Comparison of ENCODE assay signal across 9 cellular contexts in the genomic region with DNA sequence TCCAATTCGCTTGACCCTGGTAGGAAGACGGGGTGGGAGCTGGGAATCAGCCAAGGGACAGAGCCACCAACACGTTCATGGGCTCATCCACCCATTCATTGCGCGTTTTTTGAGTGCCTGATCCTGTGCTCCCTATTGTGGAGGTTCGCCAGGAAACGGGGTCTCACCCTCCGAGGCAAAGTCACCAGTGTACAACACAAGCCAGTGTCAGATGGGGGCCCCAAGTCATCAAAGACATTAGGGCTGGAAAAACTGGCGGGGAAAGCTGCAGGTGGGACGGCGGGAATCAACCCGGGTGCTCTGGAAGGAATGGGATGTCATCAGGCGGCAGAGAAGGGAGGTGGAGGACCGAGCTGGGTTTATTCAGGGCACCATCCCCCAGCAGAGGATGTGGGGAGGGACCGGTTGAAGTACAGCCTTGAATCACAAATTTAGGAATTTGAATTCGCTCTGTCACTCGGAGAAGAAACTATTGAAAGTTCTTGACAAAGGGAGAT. TPM values are rescaled to one million over a fixed set of nuclear protein-coding genes. Genes with fewer than 3 reads are reported as not detected.
DNase-seq lines count a peak whose midpoint lies in the region; ATAC-seq and TF ChIP-seq lines count a peak whose summit lies in the region.
"Had no signal": no experiment of that assay in that cellular context is flagged by ENCODE, and none has a peak within 500 bp of the region (broad histone marks: within the 10 kb centered on the region; RNA-seq: fewer than 3 reads in every experiment).

No MANE protein-coding gene starts in this region.

- peaks cover 18% of the 10 kb centered on the region for H3K4me1 Mint-ChIP-seq in activated naive CD8-positive, alpha-beta T cell treated with anti-CD3 and anti-CD28 coated beads, Interleukin-2, amount 10 ng/mL, durations not matched to agents 7 days and 5 days

- in situ Hi-C loops in gastrocnemius medialis (cut with MboI; ENCODE audit: low sequenced_read_pairs in 4 of 4), result no loop called here

- no peak overlapping the region for H3K27ac Mint-ChIP-seq in activated naive CD8-positive, alpha-beta T cell treated with anti-CD3 and anti-CD28 coated beads, Interleukin-2, amount 10 ng/mL, durations not matched to agents 7 days and 5 days

- H3K4me3 ChIP-seq in GM12875 (ENCODE audit: low read depth, low read length) (peak overlapping the region; percentile 86), iPS DF 6.9 (ENCODE audit: low read length) (peak overlapping the region; percentile 77; the same call in 1 of the 2 replicates), gastrocnemius medialis (peak overlapping the region; percentile 57 to 74 (median 68))

- H3K27me3 ChIP-seq in iPS DF 6.9 (ENCODE audit: control insufficient read depth, insufficient read depth, low read length) (peaks cover 8% of the 10 kb centered on the region; the same call in 1 of the 2 replicates), gastrocnemius medialis (peaks cover 16 to 33% (median 18%) of the 10 kb centered on the region in 3 donors)

- intact Hi-C loops in gastrocnemius medialis (cut with DNase I; ENCODE audit: low total_unique reads), result loop anchor here (5.0 to 10.0 kb wide), 3 partner anchors 48 to 561 kb away; a partner anchor contains a TSS
- intact Hi-C loops in posterior vena cava (cut with DNase I), result no loop called here

- DNase-seq in activated naive CD8-positive, alpha-beta T cell treated with anti-CD3 and anti-CD28 coated beads, Interleukin-2, amount 10 ng/mL, durations not matched to agents 7 days and 5 days, result no peak
- DNase-seq in iPS DF 6.9 (ENCODE audit: low read depth, low spot score) (no peak), gastrocnemius medialis (no peak), NCI-H526 treated with DMSO at 0.1 percent for 48 hours (lab: John Stamatoyannopoulos, UW) (no peak), posterior vena cava (ENCODE audit: low spot score) (no peak), COLO668 (lab: John Stamatoyannopoulos, UW; ENCODE audit: unreplicated experiment) (no peak), NCI-H82 (lab: John Stamatoyannopoulos, UW) (no peak)
- DNase-seq: NCI-H524 treated with DMSO at 0.1 percent for 48 hours had no signal

- TF ChIP-seq POLR2A in gastrocnemius medialis (IDR thresholded peaks at IDR 0.05), result no peak

- H3K36me3 ChIP-seq in iPS DF 6.9 (ENCODE audit: control insufficient read depth, insufficient read depth, low read length) (no peaks in the 10 kb centered on the region), gastrocnemius medialis (no peaks in the 10 kb centered on the region)

- no peak for TF ChIP-seq CTCF in GM12875 (IDR thresholded peaks at IDR 0.05; ENCODE audit: borderline replicate concordance, insufficient read depth, low read depth, low read length)
- TF ChIP-seq CTCF in gastrocnemius medialis (IDR thresholded peaks at IDR 0.05 in 4 of 5, conservative IDR thresholded peaks at IDR 0.05 in 1 of 5), result no peak

- H3K9me3 ChIP-seq in iPS DF 6.9 (ENCODE audit: control insufficient read depth, insufficient read depth, low read length) (no peaks in the 10 kb centered on the region), gastrocnemius medialis (peaks cover 0 to under 1% (median under 1%) of the 10 kb centered on the region in 3 donors)

- no peaks in the 10 kb centered on the region for H3K4me1 ChIP-seq in iPS DF 6.9 (ENCODE audit: control insufficient read depth, insufficient read depth, low read length)
- no peaks in the 10 kb centered on the region for H3K4me1 ChIP-seq in gastrocnemius medialis

- H3K9me3 Mint-ChIP-seq in activated naive CD8-positive, alpha-beta T cell treated with anti-CD3 and anti-CD28 coated beads, Interleukin-2, amount 10 ng/mL, durations not matched to agents 7 days and 5 days, result peaks cover 2% of the 10 kb centered on the region

- H3K27me3 Mint-ChIP-seq in activated naive CD8-positive, alpha-beta T cell treated with anti-CD3 and anti-CD28 coated beads, Interleukin-2, amount 10 ng/mL, durations not matched to agents 7 days and 5 days, result peaks cover 52% of the 10 kb centered on the region

- peaks cover 2% of the 10 kb centered on the region for H3K36me3 Mint-ChIP-seq in activated naive CD8-positive, alpha-beta T cell treated with anti-CD3 and anti-CD28 coated beads, Interleukin-2, amount 10 ng/mL, durations not matched to agents 7 days and 5 days

- no CpG with 5 or more reads among the region's 17 CpGs for WGBS in iPS DF 6.9 (ENCODE audit: insufficient coverage, insufficient read length)

- POLR2A ChIA-PET in activated naive CD8-positive, alpha-beta T cell treated with anti-CD3 and anti-CD28 coated beads, Interleukin-2, amount 10 ng/mL, durations not matched to agents 7 days and 5 days (lab: Charles Lee), result interaction anchor here (0.5 kb wide), 1 partner anchor 68 kb away, joined by 5 read pairs; no protein-coding TSS in a partner anchor

- peak overlapping the region; percentile 33 for H3K4me3 Mint-ChIP-seq in activated naive CD8-positive, alpha-beta T cell treated with anti-CD3 and anti-CD28 coated beads, Interleukin-2, amount 10 ng/mL, durations not matched to agents 7 days and 5 days

- ATAC-seq in activated naive CD8-positive, alpha-beta T cell treated with anti-CD3 and anti-CD28 coated beads, Interleukin-2, amount 10 ng/mL, durations not matched to agents 7 days and 5 days (ENCODE audit: low read depth), result no peak
- no peak for ATAC-seq in gastrocnemius medialis

- H3K27ac ChIP-seq in iPS DF 6.9 (ENCODE audit: low read length), result no peak overlapping the region
- peak overlapping the region; percentile 72 to 86 (median 84) for H3K27ac ChIP-seq in gastrocnemius medialis

RNA-seq across cellular contexts. Expression of a gene that starts 0.7 kb away (rescaled TPM):
- total RNA-seq in activated naive CD8-positive, alpha-beta T cell treated with anti-CD3 and anti-CD28 coated beads, Interleukin-2, amount 10 ng/mL, durations not matched to agents 7 days and 5 days, result under 1 TPM; 0.14 to 0.19 TPM
- 10 to 100 TPM; 33.7 to 79.0 (median 51.7) TPM for total RNA-seq in gastrocnemius medialis
- total RNA-seq in posterior vena cava, result 100 to 1,000 TPM; 122 to 189 TPM

Comparison
In these comparisons a context has a peak if more than half of its experiments do, and no peak if none do; other contexts are left out.
1. RNA of a gene that starts 0.7 kb away (total RNA-seq): 122 to 189 TPM in posterior vena cava and 33.7 to 79.0 TPM in gastrocnemius medialis; 0.14 to 0.19 TPM in activated naive CD8-positive, alpha-beta T cell treated with anti-CD3 and anti-CD28 coated beads, Interleukin-2, amount 10 ng/mL, durations not matched to agents 7 days and 5 days; every median in the first group is over 10 times any median in the second.
2. Peak in every context shown above with its lines, with median percentiles within 50 percentile points of each other: H3K4me3 ChIP-seq.